Comparison of ENCODE assay signal across 27 cellular contexts in the genomic region with DNA sequence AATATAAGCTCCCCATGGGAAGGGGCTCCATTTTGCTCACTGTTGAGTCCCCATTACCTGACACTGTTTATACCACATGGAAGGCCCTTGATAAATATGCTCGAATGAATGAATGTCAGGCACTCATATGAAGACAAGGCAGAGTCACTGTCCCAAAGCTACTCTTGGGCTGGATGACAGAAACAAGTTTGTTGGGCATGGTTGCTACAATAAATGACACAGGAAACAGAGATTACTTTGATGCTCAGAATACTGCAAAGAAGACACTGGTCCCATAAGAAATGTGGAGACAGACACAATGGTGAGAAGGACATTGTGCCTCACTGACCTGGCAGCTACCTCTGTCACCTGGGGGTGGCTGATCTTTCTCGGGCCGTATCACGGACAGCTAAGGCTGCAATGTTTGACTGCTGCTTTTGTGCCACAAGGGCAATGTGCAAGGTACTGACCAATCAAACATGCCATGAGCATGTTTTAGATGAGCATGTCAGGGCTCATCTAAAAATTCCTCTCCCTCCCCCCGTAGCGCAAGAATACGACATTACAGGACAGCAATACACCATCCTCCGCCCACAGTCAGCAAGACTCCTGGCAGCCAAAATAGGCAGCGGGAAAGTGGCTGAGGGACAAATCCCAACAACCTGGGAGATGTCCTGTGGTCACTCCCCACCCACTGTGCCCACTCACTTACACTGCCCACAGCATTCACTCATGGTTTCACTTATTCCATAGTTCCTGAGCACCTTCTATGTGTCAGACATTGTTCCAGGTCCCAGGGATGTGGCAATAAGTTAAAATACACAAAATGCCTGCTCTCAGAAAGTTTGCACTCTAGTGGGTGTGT. TPM values are rescaled to one million over a fixed set of nuclear protein-coding genes. Genes with fewer than 3 reads are reported as not detected.
A peak's percentile ranks its signal among the peaks of the same experiment; 100 is the strongest.
DNase-seq lines count a peak whose midpoint lies in the region; ATAC-seq, FAIRE-seq and TF ChIP-seq lines count a peak whose summit lies in the region.
"Had no signal": no experiment of that assay in that cellular context is flagged by ENCODE, and none has a peak within 500 bp of the region (broad histone marks: within the 10 kb centered on the region; RNA-seq: fewer than 3 reads in every experiment).

No MANE protein-coding gene starts in this region.

- H2AFZ ChIP-seq in Karpas-422 (ENCODE audit: low read length): no peak overlapping the region

- H3K27ac ChIP-seq in Karpas-422 (ENCODE audit: low read length): no peak overlapping the region
- H3K27ac ChIP-seq: ascending aorta, gastrocnemius medialis, lower lobe of right lung, uterus had no signal

- H3K4me3 Mint-ChIP-seq in activated CD8-positive, alpha-beta T cell treated with anti-CD3 and anti-CD28 coated beads, Interleukin-2, amount 10 ng/mL, durations not matched to agents 7 days and 5 days: no peak overlapping the region
- no peak overlapping the region for H3K4me3 Mint-ChIP-seq in activated CD8-positive, alpha-beta T cell treated with anti-CD3 and anti-CD28 coated beads for 36 hours
- H3K4me3 Mint-ChIP-seq in activated T-helper 2 cell treated with anti-CD3 and anti-CD28 coated beads, Interferon-gamma antibody, Interleukin-2, Interleukin-4, amounts not matched to agents 10 μg/mL and 5 μg/mL and 100 μg/mL, durations not matched to agents 14 hours and 24 hours and 36 hours (ENCODE audit: low read depth): no peak overlapping the region
- H3K4me3 Mint-ChIP-seq: activated T-cell treated with anti-CD3 and anti-CD28 coated beads, Interleukin-2, amount 50 U/mL, for 4 hours had no signal

- H3K9ac ChIP-seq in Karpas-422 (ENCODE audit: low read length): no peak overlapping the region

- H4K20me1 ChIP-seq in Karpas-422 (ENCODE audit: insufficient read depth, low read depth, low read length): no peaks in the 10 kb centered on the region

- no peaks in the 10 kb centered on the region for H3K79me2 ChIP-seq in Karpas-422 (ENCODE audit: low read length)

- H3K9me3 ChIP-seq in Karpas-422 (ENCODE audit: low read length): no peaks in the 10 kb centered on the region
- H3K9me3 ChIP-seq: ascending aorta, gastrocnemius medialis, lower lobe of right lung, uterus had no signal

- H3K36me3 Mint-ChIP-seq in activated CD8-positive, alpha-beta T cell treated with anti-CD3 and anti-CD28 coated beads, Interleukin-2, amount 10 ng/mL, durations not matched to agents 7 days and 5 days (ENCODE audit: low read depth): peaks cover 53% of the 10 kb centered on the region
- no peaks in the 10 kb centered on the region for H3K36me3 Mint-ChIP-seq in activated CD8-positive, alpha-beta T cell treated with anti-CD3 and anti-CD28 coated beads for 36 hours (ENCODE audit: low read depth)
- H3K36me3 Mint-ChIP-seq in activated T-helper 2 cell treated with anti-CD3 and anti-CD28 coated beads, Interferon-gamma antibody, Interleukin-2, Interleukin-4, amounts not matched to agents 10 μg/mL and 5 μg/mL and 100 μg/mL, durations not matched to agents 14 hours and 24 hours and 36 hours (ENCODE audit: low read depth): peaks cover 41% of the 10 kb centered on the region

- no peaks in the 10 kb centered on the region for H3K9me2 ChIP-seq in Karpas-422 (replicated peaks; ENCODE audit: insufficient read depth, low read length)

- H3K27ac Mint-ChIP-seq in activated CD8-positive, alpha-beta T cell treated with anti-CD3 and anti-CD28 coated beads, Interleukin-2, amount 10 ng/mL, durations not matched to agents 7 days and 5 days: peak overlapping the region; percentile 82
- no peak overlapping the region for H3K27ac Mint-ChIP-seq in activated CD8-positive, alpha-beta T cell treated with anti-CD3 and anti-CD28 coated beads for 36 hours
- H3K27ac Mint-ChIP-seq in activated T-helper 2 cell treated with anti-CD3 and anti-CD28 coated beads, Interferon-gamma antibody, Interleukin-2, Interleukin-4, amounts not matched to agents 10 μg/mL and 5 μg/mL and 100 μg/mL, durations not matched to agents 14 hours and 24 hours and 36 hours: peak overlapping the region; percentile 61

- intact Hi-C loops in activated CD8-positive, alpha-beta T cell treated with anti-CD3 and anti-CD28 coated beads for 36 hours (cut with micrococcal nuclease): no loop called here
- intact Hi-C loops in activated T-helper 2 cell treated with anti-CD3 and anti-CD28 coated beads, Interferon-gamma antibody, Interleukin-2, Interleukin-4, amounts not matched to agents 10 μg/mL and 5 μg/mL and 100 μg/mL, durations not matched to agents 14 hours and 24 hours and 36 hours (cut with micrococcal nuclease): no loop called here
- intact Hi-C loops in sciatic nerve (cut with DNase I): loop anchor here (5.0 kb wide), 1 partner anchor 1080 kb away; no protein-coding TSS in a partner anchor

- no peaks in the 10 kb centered on the region for H3K27me3 ChIP-seq in Karpas-422 (ENCODE audit: low read length)
- H3K27me3 ChIP-seq: ascending aorta, gastrocnemius medialis, uterus had no signal

- no peaks in the 10 kb centered on the region for H3K36me3 ChIP-seq in Karpas-422 (ENCODE audit: insufficient read depth, low read length)
- H3K36me3 ChIP-seq: ascending aorta, gastrocnemius medialis, lower lobe of right lung, uterus had no signal

- H3K9me3 Mint-ChIP-seq in activated CD8-positive, alpha-beta T cell treated with anti-CD3 and anti-CD28 coated beads, Interleukin-2, amount 10 ng/mL, durations not matched to agents 7 days and 5 days (ENCODE audit: insufficient read depth): no peaks in the 10 kb centered on the region
- no peaks in the 10 kb centered on the region for H3K9me3 Mint-ChIP-seq in activated CD8-positive, alpha-beta T cell treated with anti-CD3 and anti-CD28 coated beads for 36 hours
- H3K9me3 Mint-ChIP-seq in activated T-helper 2 cell treated with anti-CD3 and anti-CD28 coated beads, Interferon-gamma antibody, Interleukin-2, Interleukin-4, amounts not matched to agents 10 μg/mL and 5 μg/mL and 100 μg/mL, durations not matched to agents 14 hours and 24 hours and 36 hours: no peaks in the 10 kb centered on the region
- H3K9me3 Mint-ChIP-seq: activated T-cell treated with anti-CD3 and anti-CD28 coated beads, Interleukin-2, amount 50 U/mL, for 4 hours had no signal

- H3K4me2 ChIP-seq in Karpas-422 (ENCODE audit: low read depth, low read length, poor library complexity, severe bottlenecking): no peak overlapping the region

- H3K4me1 Mint-ChIP-seq in activated CD8-positive, alpha-beta T cell treated with anti-CD3 and anti-CD28 coated beads, Interleukin-2, amount 10 ng/mL, durations not matched to agents 7 days and 5 days (ENCODE audit: low read depth): peaks cover 78% of the 10 kb centered on the region
- H3K4me1 Mint-ChIP-seq in activated CD8-positive, alpha-beta T cell treated with anti-CD3 and anti-CD28 coated beads for 36 hours (ENCODE audit: low read depth): peaks cover 43% of the 10 kb centered on the region
- H3K4me1 Mint-ChIP-seq in activated T-helper 2 cell treated with anti-CD3 and anti-CD28 coated beads, Interferon-gamma antibody, Interleukin-2, Interleukin-4, amounts not matched to agents 10 μg/mL and 5 μg/mL and 100 μg/mL, durations not matched to agents 14 hours and 24 hours and 36 hours (ENCODE audit: low read depth): peaks cover 59% of the 10 kb centered on the region

- H3K4me3 ChIP-seq in Karpas-422 (ENCODE audit: low read length): no peak overlapping the region
- H3K4me3 ChIP-seq: ascending aorta, gastrocnemius medialis, lower lobe of right lung, uterus had no signal

- POLR2A ChIA-PET in activated CD8-positive, alpha-beta T cell treated with anti-CD3 and anti-CD28 coated beads, Interleukin-2, amount 10 ng/mL, durations not matched to agents 7 days and 5 days (lab: Charles Lee): no interaction called here
- POLR2A ChIA-PET in activated CD8-positive, alpha-beta T cell treated with anti-CD3 and anti-CD28 coated beads for 36 hours (lab: Charles Lee): interaction anchor here (0.6 to 1.1 kb wide), 2 partner anchors 14 to 137 kb away, joined by 3 read pairs; no protein-coding TSS in a partner anchor

- H3K27me3 Mint-ChIP-seq in activated CD8-positive, alpha-beta T cell treated with anti-CD3 and anti-CD28 coated beads, Interleukin-2, amount 10 ng/mL, durations not matched to agents 7 days and 5 days (ENCODE audit: low read depth): no peaks in the 10 kb centered on the region
- no peaks in the 10 kb centered on the region for H3K27me3 Mint-ChIP-seq in activated CD8-positive, alpha-beta T cell treated with anti-CD3 and anti-CD28 coated beads for 36 hours
- no peaks in the 10 kb centered on the region for H3K27me3 Mint-ChIP-seq in activated T-helper 2 cell treated with anti-CD3 and anti-CD28 coated beads, Interferon-gamma antibody, Interleukin-2, Interleukin-4, amounts not matched to agents 10 μg/mL and 5 μg/mL and 100 μg/mL, durations not matched to agents 14 hours and 24 hours and 36 hours (ENCODE audit: low read depth)

- CTCF ChIA-PET in activated CD8-positive, alpha-beta T cell treated with anti-CD3 and anti-CD28 coated beads, Interleukin-2, amount 10 ng/mL, durations not matched to agents 7 days and 5 days (lab: Charles Lee): interaction anchor here (0.8 to 1.4 kb wide), 4 partner anchors 12 to 33 kb away, joined by 3 to 8 read pairs (median 4); no protein-coding TSS in a partner anchor
- CTCF ChIA-PET in activated CD8-positive, alpha-beta T cell treated with anti-CD3 and anti-CD28 coated beads for 36 hours (lab: Charles Lee): interaction anchor here (0.9 to 1.1 kb wide), 3 partner anchors 11 to 77 kb away, joined by 3 to 5 read pairs (median 3); no protein-coding TSS in a partner anchor

- no peak for DNase-seq in activated CD8-positive, alpha-beta T cell treated with anti-CD3 and anti-CD28 coated beads, Interleukin-2, amount 10 ng/mL, durations not matched to agents 7 days and 5 days
- no peak for DNase-seq in activated CD8-positive, alpha-beta T cell treated with anti-CD3 and anti-CD28 coated beads for 36 hours
- no peak for DNase-seq in GM18507 (ENCODE audit: extremely low spot score, insufficient read length, low read depth)
- no peak for DNase-seq in activated T-helper 2 cell treated with anti-CD3 and anti-CD28 coated beads, Interferon-gamma antibody, Interleukin-2, Interleukin-4, amounts not matched to agents 10 μg/mL and 5 μg/mL and 100 μg/mL, durations not matched to agents 14 hours and 24 hours and 36 hours (ENCODE audit: low spot score)
- DNase-seq in sciatic nerve (ENCODE audit: low spot score): peak; percentile 38
- no peak for DNase-seq in SIG-M5 treated with dmso at 0.1 percent for 504 hours (lab: John Stamatoyannopoulos, UW; ENCODE audit: unreplicated experiment)
- DNase-seq in Karpas-422: no peak
- no peak for DNase-seq in NCI-H1417 treated with DMSO at 0.1 percent for 48 hours (lab: John Stamatoyannopoulos, UW)
- DNase-seq: activated CD4-positive, alpha-beta T cell treated with anti-CD3 and anti-CD28 coated beads for 4 hours; activated naive CD4-positive, alpha-beta T cell treated with anti-CD3 and anti-CD28 coated beads, Interleukin-2, amount 50 U/mL, for 16 hours; activated T-cell treated with anti-CD3 and anti-CD28 coated beads, Interleukin-2, amount 50 U/mL, for 4 hours; C1 segment of cervical spinal cord; cerebellar nuclear complex; gastrocnemius medialis; GDM1; kidney; lower lobe of right lung; NCI-H1436; NCI-H524 treated with DMSO at 0.1 percent for 48 hours; right cardiac atrium; uterus had no signal

- H3K4me1 ChIP-seq in Karpas-422 (ENCODE audit: low read length): peaks cover 19% of the 10 kb centered on the region
- H3K4me1 ChIP-seq: ascending aorta, gastrocnemius medialis, uterus had no signal

- peak; percentile 55 for ATAC-seq in activated CD8-positive, alpha-beta T cell treated with anti-CD3 and anti-CD28 coated beads, Interleukin-2, amount 10 ng/mL, durations not matched to agents 7 days and 5 days
- ATAC-seq in activated CD8-positive, alpha-beta T cell treated with anti-CD3 and anti-CD28 coated beads for 36 hours: no peak
- ATAC-seq in sciatic nerve: no peak
- ATAC-seq: activated T-cell treated with anti-CD3 and anti-CD28 coated beads, Interleukin-2, amount 50 U/mL, for 4 hours; esophagus mucosa; gastrocnemius medialis; HCT116; HepG2; lower lobe of right lung; right cardiac atrium had no signal

- FAIRE-seq in GM18507 (lab: Jason Lieb, UNC): peak; percentile 71
- FAIRE-seq: HepG2, kidney, TTC549 had no signal

- no peak for TF ChIP-seq CTCF in activated CD8-positive, alpha-beta T cell treated with anti-CD3 and anti-CD28 coated beads for 36 hours (IDR thresholded peaks at IDR 0.05)

RNA-seq across cellular contexts. Expression of a gene that starts 5.0 kb away (rescaled TPM):
- 10 to 100 TPM; 18.3 to 20.7 TPM for total RNA-seq in activated CD8-positive, alpha-beta T cell treated with anti-CD3 and anti-CD28 coated beads, Interleukin-2, amount 10 ng/mL, durations not matched to agents 7 days and 5 days
- 1 to 10 TPM; 3.8 to 3.9 TPM for total RNA-seq in activated CD8-positive, alpha-beta T cell treated with anti-CD3 and anti-CD28 coated beads for 36 hours
- 9.8 and 10.1 TPM in 2 replicates for total RNA-seq in activated T-helper 2 cell treated with anti-CD3 and anti-CD28 coated beads, Interferon-gamma antibody, Interleukin-2, Interleukin-4, amounts not matched to agents 10 μg/mL and 5 μg/mL and 100 μg/mL, durations not matched to agents 14 hours and 24 hours and 36 hours
- total RNA-seq in sciatic nerve: 2.1 TPM
- not detected in 2 replicates for total RNA-seq in Karpas-422 (2014; rRNA removed; shearing (Covaris generic); ENCODE audit: low replicate concordance)
- total RNA-seq: HepG2, myocyte had no signal
